In genomic region chr10:71829171-71829570, GRCh38 we compare ENCODE assay signal across 13 cellular contexts. TPM values are rescaled to one million over a fixed set of nuclear protein-coding genes. Genes with fewer than 3 reads are reported as not detected.
DNase-seq lines count a peak whose midpoint lies in the region; ATAC-seq, FAIRE-seq and TF ChIP-seq lines count a peak whose summit lies in the region.
"Had no signal": no experiment of that assay in that cellular context is flagged by ENCODE, and none has a peak within 500 bp of the region (broad histone marks: within the 10 kb centered on the region; RNA-seq: fewer than 3 reads in every experiment).

No MANE protein-coding gene starts in this region.

- H3K36me3 ChIP-seq in liver (ENCODE audit: control insufficient read depth in 4 of 4, insufficient read depth in 3 of 4, low read depth in 1 of 4, low read length in 3 of 4) (peaks cover 21 to 76% (median 67%) of the 10 kb centered on the region in 4 donors), HepG2 (replicated peaks in 1 of 2; ENCODE audit: control insufficient read depth in 1 of 2, insufficient read depth in 2 of 2, low read length in 2 of 2) (peaks cover 57 to 89% of the 10 kb centered on the region in 2 experiments), aorta (ENCODE audit: control insufficient read depth in 1 of 2, insufficient read depth in 2 of 2, low read length in 1 of 2) (peaks cover 2 to 10% of the 10 kb centered on the region in 2 donors)

- H3K79me2 ChIP-seq in HepG2 (ENCODE audit: insufficient read depth, low read length) = peaks cover 19% of the 10 kb centered on the region

- H3K4me2 ChIP-seq in HepG2 (ENCODE audit: low read depth, low read length) = no peak overlapping the region

- intact Hi-C loops in HepG2 (cut with micrococcal nuclease; ENCODE audit: unreplicated experiment) = no loop called here
- intact Hi-C loops in aorta (cut with DNase I) = no loop called here

- H3K27me3 ChIP-seq in liver (ENCODE audit: control insufficient read depth in 4 of 4, insufficient read depth in 4 of 4, low read length in 3 of 4) (no peaks in the 10 kb centered on the region), HepG2 (ENCODE audit: control insufficient read depth in 1 of 2, insufficient read depth in 2 of 2, low read length in 2 of 2) (no peaks in the 10 kb centered on the region), aorta (ENCODE audit: control insufficient read depth in 1 of 2, insufficient read depth in 2 of 2, low read length in 1 of 2) (no peaks in the 10 kb centered on the region)
- H3K27me3 ChIP-seq: adrenal gland, colonic mucosa had no signal

- H4K20me1 ChIP-seq in HepG2 (ENCODE audit: insufficient read depth, low read length) = peaks cover 17% of the 10 kb centered on the region; the same call in 1 of the 2 replicates

- H3K27ac ChIP-seq in liver (ENCODE audit: low read depth in 1 of 2, low read length in 2 of 2) = no peak overlapping the region
- no peak overlapping the region for H3K27ac ChIP-seq in HepG2 (ENCODE audit: extremely low read length, insufficient read depth, low read length)
- no peak overlapping the region for H3K27ac ChIP-seq in aorta (ENCODE audit: low read depth in 1 of 2, low read length in 2 of 2)
- H3K27ac ChIP-seq: colonic mucosa, parathyroid adenoma had no signal

- no TSS peak for BruUV-seq in HepG2 (replicated peaks; lab: Mats Ljungman, UMichigan)

- FAIRE-seq in HepG2 (lab: Jason Lieb, UNC) = no peak

- H3K4me1 Mint-ChIP-seq in stimulated activated naive CD8-positive, alpha-beta T cell treated with anti-CD3 and anti-CD28 coated beads, Interleukin-15, amount 100 ng/mL, for 72 hours = peaks cover 18% of the 10 kb centered on the region

- H3K4me1 ChIP-seq in liver (ENCODE audit: control insufficient read depth in 4 of 4, insufficient read depth in 4 of 4, low read length in 3 of 4) (peaks cover 0 to 8% (median 2%) of the 10 kb centered on the region in 4 donors), HepG2 (ENCODE audit: insufficient read depth, low read length) (no peaks in the 10 kb centered on the region), aorta (ENCODE audit: control insufficient read depth in 1 of 2, insufficient read depth in 2 of 2, low read length in 2 of 2) (no peaks in the 10 kb centered on the region)
- H3K4me1 ChIP-seq: colonic mucosa, parathyroid adenoma had no signal

- no peaks in the 10 kb centered on the region for H3K27me3 Mint-ChIP-seq in stimulated activated naive CD8-positive, alpha-beta T cell treated with anti-CD3 and anti-CD28 coated beads, Interleukin-15, amount 100 ng/mL, for 72 hours

- in situ Hi-C loops in HepG2 (cut with HindIII; ENCODE audit: extremely low pct_ligation_motif_present, low pct_unique_long_range_greater_than_20kb) = no loop called here

- H2AFZ ChIP-seq in HepG2 (ENCODE audit: low read length) = no peak overlapping the region
- H2AFZ ChIP-seq: parathyroid adenoma had no signal

- CTCF ChIA-PET in HepG2 (lab: Yijun Ruan, JAX; ENCODE audit: low intra/inter-chr PET ratio, low total read pairs) = interaction anchor here (0.7 kb wide), 1 partner anchor 1442 kb away, joined by 3 read pairs; no protein-coding TSS in a partner anchor

- ATAC-seq in HepG2 = no peak
- ATAC-seq in left lobe of liver = peak; percentile 37
- ATAC-seq in aorta (ENCODE audit: low FRiP score) = peak; percentile 33
- no peak for ATAC-seq in stimulated activated naive CD8-positive, alpha-beta T cell treated with anti-CD3 and anti-CD28 coated beads, Interleukin-15, amount 100 ng/mL, for 72 hours
- ATAC-seq: activated T-cell treated with anti-CD3 and anti-CD28 coated beads, Interleukin-2, amount 50 U/mL, for 72 hours had no signal

- TF ChIP-seq RAD21 in liver (IDR thresholded peaks at IDR 0.05) = no peak
- no peak for TF ChIP-seq RAD21 in HepG2 (CRISPR knock-in tag; IDR thresholded peaks at IDR 0.05)

- no peak for TF ChIP-seq CTCF in liver (IDR thresholded peaks at IDR 0.05; ENCODE audit: low read depth, low read length, missing input control)
- TF ChIP-seq CTCF in HepG2 (CRISPR knock-in tag; IDR thresholded peaks at IDR 0.05) = no peak
- TF ChIP-seq CTCF in choroid plexus epithelial cell (conservative IDR thresholded peaks at IDR 0.05; ENCODE audit: low read depth, low read length) = no peak

- H3K9ac ChIP-seq in liver (ENCODE audit: low read depth in 1 of 2, low read length in 2 of 2) (no peak overlapping the region), HepG2 (ENCODE audit: insufficient read depth, low read depth, low read length) (no peak overlapping the region)
- H3K9ac ChIP-seq: parathyroid adenoma had no signal

- no peak for TF ChIP-seq POLR2A in HepG2 (IDR thresholded peaks at IDR 0.05; ENCODE audit: insufficient read depth in 1 of 2, low read depth in 2 of 2, low read length in 2 of 2)

- no peak overlapping the region for H3K27ac Mint-ChIP-seq in stimulated activated naive CD8-positive, alpha-beta T cell treated with anti-CD3 and anti-CD28 coated beads, Interleukin-15, amount 100 ng/mL, for 72 hours
- H3K27ac Mint-ChIP-seq: activated T-cell treated with anti-CD3 and anti-CD28 coated beads, Interleukin-2, amount 50 U/mL, for 72 hours had no signal

- DNase-seq in HepG2 (ENCODE audit: low spot score) = no peak
- DNase-seq in choroid plexus epithelial cell (ENCODE audit: low read depth) = peak; percentile 53
- DNase-seq in left lobe of liver (ENCODE audit: low spot score) = no peak
- DNase-seq in aorta = peak; percentile 73 to 83
- DNase-seq in NCI-H345 (lab: John Stamatoyannopoulos, UW) = no peak
- no peak for DNase-seq in 8988T
- DNase-seq in stimulated activated naive CD8-positive, alpha-beta T cell treated with anti-CD3 and anti-CD28 coated beads, Interleukin-15, amount 100 ng/mL, for 72 hours = no peak
- DNase-seq: activated T-cell treated with anti-CD3 and anti-CD28 coated beads, Interleukin-2, amount 50 U/mL, for 72 hours; colonic mucosa; SW 1271 had no signal

- no peak overlapping the region for H3K4me3 Mint-ChIP-seq in stimulated activated naive CD8-positive, alpha-beta T cell treated with anti-CD3 and anti-CD28 coated beads, Interleukin-15, amount 100 ng/mL, for 72 hours
- H3K4me3 Mint-ChIP-seq: activated T-cell treated with anti-CD3 and anti-CD28 coated beads, Interleukin-2, amount 50 U/mL, for 72 hours had no signal

- H3K4me3 ChIP-seq in liver (ENCODE audit: low read depth in 1 of 3, low read length in 3 of 3) (no peak overlapping the region), HepG2 (replicated peaks in 1 of 3; ENCODE audit: insufficient read depth in 1 of 3, low read depth in 2 of 3, low read length in 3 of 3) (no peak overlapping the region), choroid plexus epithelial cell (ENCODE audit: low read depth, low read length) (no peak overlapping the region), aorta (ENCODE audit: low read length in 2 of 2) (no peak overlapping the region)
- H3K4me3 ChIP-seq: adrenal gland, colonic mucosa had no signal

- WGBS in liver = 82% methylated on average over 5 of the region's 5 CpGs
- 94% methylated on average over 5 of the region's 5 CpGs for whole genome bisulfite sequencing in HepG2 (ENCODE audit: low lambda C conversion rate)
- WGBS in aorta, 2 donors = 77 to 82% methylated on average over 5 of the region's 5 CpGs

- TF ChIP-seq EP300 in HepG2 (IDR thresholded peaks at IDR 0.05; ENCODE audit: low read depth in 2 of 2, low read length in 2 of 2) (no peak), HepG2 (CRISPR knock-in tag; IDR thresholded peaks at IDR 0.05; ENCODE audit: borderline replicate concordance) (no peak)

- POLR2A ChIA-PET in HepG2 (lab: Yijun Ruan, JAX) = interaction anchor here (1.0 kb wide), 1 partner anchor 22 kb away, joined by 3 read pairs; the partner anchor contains the start of gene PSAP

- H3K9me3 Mint-ChIP-seq in stimulated activated naive CD8-positive, alpha-beta T cell treated with anti-CD3 and anti-CD28 coated beads, Interleukin-15, amount 100 ng/mL, for 72 hours = no peaks in the 10 kb centered on the region
- H3K9me3 Mint-ChIP-seq: activated T-cell treated with anti-CD3 and anti-CD28 coated beads, Interleukin-2, amount 50 U/mL, for 72 hours had no signal

- H3K9me3 ChIP-seq in liver (ENCODE audit: control insufficient read depth in 4 of 4, low read length in 3 of 4) (no peaks in the 10 kb centered on the region), HepG2 (ENCODE audit: low read length) (no peaks in the 10 kb centered on the region), aorta (ENCODE audit: control insufficient read depth, low read length) (no peaks in the 10 kb centered on the region)
- H3K9me3 ChIP-seq: adrenal gland, colonic mucosa had no signal

RNA-seq across cellular contexts. Expression of gene PSAP, which starts 21.9 kb away (rescaled TPM):
- total RNA-seq in liver (100 to 1,000 TPM; 435 to 510 TPM), HepG2 (2016; rRNA removed; fragmentation: Illumina TruSeq; extraction: Trizol) (148 and 323 TPM in 2 replicates), left lobe of liver (525 TPM), aorta (1,000 to 10,000 TPM in 1 of 2 donors, 100 to 1,000 TPM in 1; 995 to 1,176 TPM)
- polyA plus RNA-seq in liver (100 to 1,000 TPM; 255 to 671 TPM), HepG2 (2011; rRNA removed) (643 and 779 TPM in 2 replicates), aorta (1,000 to 10,000 TPM in 1 of 2 donors, 100 to 1,000 TPM in 1; 698 to 1,028 TPM)
- total RNA-seq in HepG2 (2016; cell fraction: cytosol; rRNA removed; fragmentation: Illumina TruSeq; extraction: Trizol; ENCODE audit: low read depth) = 16.4 and 17.5 TPM in 2 replicates
- total RNA-seq in HepG2 (2016; cell fraction: insoluble cytoplasmic fraction; rRNA removed; fragmentation: Illumina TruSeq; extraction: Trizol) = 130 and 339 TPM in 2 replicates
- total RNA-seq in HepG2 (2016; cell fraction: membrane; rRNA removed; fragmentation: Illumina TruSeq; extraction: Trizol) = 41.6 and 42.4 TPM in 2 replicates
- 278 and 332 TPM in 2 replicates for total RNA-seq in HepG2 (2016; cell fraction: nucleus; rRNA removed; fragmentation: Illumina TruSeq; extraction: Trizol)
- 776 and 886 TPM in 2 replicates for polyA plus RNA-seq in HepG2 (2011; cell fraction: cytosol; rRNA removed)
- 356 and 433 TPM in 2 replicates for polyA plus RNA-seq in HepG2 (2011; cell fraction: nucleus; rRNA removed)
- 412 and 503 TPM in 2 replicates for polyA plus RNA-seq in HepG2 (2012)
- polyA plus RNA-seq in HepG2 (2016; cell fraction: cytosol; fragmentation: Illumina TruSeq; extraction: Trizol; ENCODE audit: low read depth) = 14.6 and 15.4 TPM in 2 replicates
- polyA plus RNA-seq in HepG2 (2016; cell fraction: insoluble cytoplasmic fraction; fragmentation: Illumina TruSeq; extraction: Trizol; ENCODE audit: low read depth) = 111 and 126 TPM in 2 replicates
- 26.4 and 27.8 TPM in 2 replicates for polyA plus RNA-seq in HepG2 (2016; cell fraction: membrane; fragmentation: Illumina TruSeq; extraction: Trizol; ENCODE audit: low read depth)
- polyA plus RNA-seq in HepG2 (2016; cell fraction: nucleus; fragmentation: Illumina TruSeq; extraction: Trizol; ENCODE audit: insufficient read depth, low read depth) = 383 and 387 TPM in 2 replicates
- 387 and 527 TPM in 2 replicates for polyA minus RNA-seq in HepG2 (2011; rRNA and poly(A)+ RNA removed; ENCODE audit: low replicate concordance)
- polyA minus RNA-seq in HepG2 (2011; cell fraction: cytosol; rRNA and poly(A)+ RNA removed) = 256 and 356 TPM in 2 replicates
- 143 and 184 TPM in 2 replicates for polyA minus RNA-seq in HepG2 (2011; cell fraction: nucleus; rRNA and poly(A)+ RNA removed)

RNA-seq across cellular contexts. Expression of gene VSIR, which starts 55.9 kb away (rescaled TPM):
- 10 to 100 TPM; 11.3 to 12.2 TPM for total RNA-seq in liver
- polyA plus RNA-seq in liver = 10 to 100 TPM in 1 of 2 donors, 1 to 10 TPM in 1; 7.2 to 10.3 TPM
- total RNA-seq in HepG2 (2016; rRNA removed; fragmentation: Illumina TruSeq; extraction: Trizol) = 0.36 and 0.44 TPM in 2 replicates
- 0.26 TPM in 1 of 2 replicates, not detected in the other for total RNA-seq in HepG2 (2016; cell fraction: cytosol; rRNA removed; fragmentation: Illumina TruSeq; extraction: Trizol; ENCODE audit: low read depth)
- total RNA-seq in HepG2 (2016; cell fraction: insoluble cytoplasmic fraction; rRNA removed; fragmentation: Illumina TruSeq; extraction: Trizol) = 0.41 TPM in 1 of 2 replicates, not detected in the other
- total RNA-seq in HepG2 (2016; cell fraction: membrane; rRNA removed; fragmentation: Illumina TruSeq; extraction: Trizol) = 0.14 TPM in 1 of 2 replicates, not detected in the other
- 0.16 and 0.19 TPM in 2 replicates for total RNA-seq in HepG2 (2016; cell fraction: nucleus; rRNA removed; fragmentation: Illumina TruSeq; extraction: Trizol)
- 3.2 and 3.8 TPM in 2 replicates for polyA plus RNA-seq in HepG2 (2011; rRNA removed)
- polyA plus RNA-seq in HepG2 (2011; cell fraction: cytosol; rRNA removed) = 2.2 and 3.9 TPM in 2 replicates
- polyA plus RNA-seq in HepG2 (2011; cell fraction: nucleus; rRNA removed) = 2.1 and 3.3 TPM in 2 replicates
- polyA plus RNA-seq in HepG2 (2012) = 0.35 and 0.81 TPM in 2 replicates
- polyA plus RNA-seq in HepG2 (2016; cell fraction: cytosol; fragmentation: Illumina TruSeq; extraction: Trizol; ENCODE audit: low read depth) = 0.18 and 0.35 TPM in 2 replicates
- 0.23 TPM in 1 of 2 replicates, not detected in the other for polyA plus RNA-seq in HepG2 (2016; cell fraction: insoluble cytoplasmic fraction; fragmentation: Illumina TruSeq; extraction: Trizol; ENCODE audit: low read depth)
- 0.14 and 0.38 TPM in 2 replicates for polyA plus RNA-seq in HepG2 (2016; cell fraction: membrane; fragmentation: Illumina TruSeq; extraction: Trizol; ENCODE audit: low read depth)
- polyA plus RNA-seq in HepG2 (2016; cell fraction: nucleus; fragmentation: Illumina TruSeq; extraction: Trizol; ENCODE audit: insufficient read depth, low read depth) = 0.32 and 1.1 TPM in 2 replicates
- polyA minus RNA-seq in HepG2 (2011; rRNA and poly(A)+ RNA removed; ENCODE audit: low replicate concordance) = 4.6 and 6.5 TPM in 2 replicates
- polyA minus RNA-seq in HepG2 (2011; cell fraction: cytosol; rRNA and poly(A)+ RNA removed) = 3.0 and 4.5 TPM in 2 replicates
- polyA minus RNA-seq in HepG2 (2011; cell fraction: nucleus; rRNA and poly(A)+ RNA removed) = 1.9 and 2.3 TPM in 2 replicates
- 7.0 TPM for total RNA-seq in left lobe of liver
- 100 to 1,000 TPM in 1 of 2 donors, 10 to 100 TPM in 1; 91.8 to 123 TPM for total RNA-seq in aorta
- 10 to 100 TPM; 44.7 to 48.0 TPM for polyA plus RNA-seq in aorta

Comparison
In these comparisons a context has a peak if more than half of its experiments do, and no peak if none do; other contexts are left out.
1. ATAC-seq: peak in left lobe of liver (single experiment) and aorta (single experiment); none in HepG2 (single experiment) and stimulated activated naive CD8-positive, alpha-beta T cell treated with anti-CD3 and anti-CD28 coated beads, Interleukin-15, amount 100 ng/mL, for 72 hours (single experiment).
2. DNase-seq: peak in choroid plexus epithelial cell (single experiment) and aorta (2 of 2); none in HepG2 (single experiment), left lobe of liver (single experiment), NCI-H345 (single experiment), 8988T (single experiment) and stimulated activated naive CD8-positive, alpha-beta T cell treated with anti-CD3 and anti-CD28 coated beads, Interleukin-15, amount 100 ng/mL, for 72 hours (0 of 2).
3. RNA of gene VSIR, which starts 55.9 kb away (total RNA-seq): 91.8 to 123 TPM in aorta; 11.3 to 12.2 TPM in liver, 7.0 TPM in left lobe of liver (single experiment) and 0.14 to 0.44 TPM in HepG2; every median in the first group is over 4 times any median in the second.